In genomic region chr20:33299111-33299603, GRCh38 we compare ENCODE assay signal across 8 cellular contexts. TPM values are rescaled to one million over a fixed set of nuclear protein-coding genes. Genes with fewer than 3 reads are reported as not detected.
DNase-seq lines count a peak whose midpoint lies in the region; ATAC-seq and TF ChIP-seq lines count a peak whose summit lies in the region.

No MANE protein-coding gene starts in this region.

- H3K36me3 Mint-ChIP-seq in natural killer cell: no peaks in the 10 kb centered on the region
- no peaks in the 10 kb centered on the region for H3K36me3 Mint-ChIP-seq in stimulated activated memory B cell treated with anti-CD40 and anti-IgM and Interleukin-4, amounts not matched to agents 10 μg/mL and 1 μg/mL and 100 μg/mL, for 72 hours

- peak; percentile 97 for ATAC-seq in HCT116
- peak; percentile 69 for ATAC-seq in esophagus mucosa
- ATAC-seq in natural killer cell: peak; percentile 78 to 96 (median 85)
- ATAC-seq in stimulated activated memory B cell treated with anti-CD40 and anti-IgM and Interleukin-4, amounts not matched to agents 10 μg/mL and 1 μg/mL and 100 μg/mL, for 72 hours: peak; percentile 79
- no peak for ATAC-seq in HG02981 (IDR thresholded peaks at IDR 0.05; ENCODE audit: unreplicated experiment)

- no peaks in the 10 kb centered on the region for H3K9me2 ChIP-seq in HCT116 (ENCODE audit: insufficient read depth)

- H3K27ac Mint-ChIP-seq in natural killer cell: no peak overlapping the region
- no peak overlapping the region for H3K27ac Mint-ChIP-seq in stimulated activated memory B cell treated with anti-CD40 and anti-IgM and Interleukin-4, amounts not matched to agents 10 μg/mL and 1 μg/mL and 100 μg/mL, for 72 hours

- H3K36me3 ChIP-seq in HCT116 (ENCODE audit: control insufficient read depth in 1 of 2, insufficient read depth in 2 of 2, low read length in 2 of 2) (no peaks in the 10 kb centered on the region), NT2/D1 (ENCODE audit: insufficient read depth, insufficient read length, low read length) (no peaks in the 10 kb centered on the region)

- 0 out of 2 replicates have a peak, but pooled peaks cover 3% of the 10 kb centered on the region for H3K27me3 ChIP-seq in HCT116 (ENCODE audit: insufficient read depth, low read length)
- peaks cover 7% of the 10 kb centered on the region for H3K27me3 ChIP-seq in NT2/D1 (ENCODE audit: insufficient read depth, insufficient read length)

- H3K79me2 ChIP-seq in HCT116 (ENCODE audit: insufficient read depth, low read length): no peaks in the 10 kb centered on the region

- RAD21 ChIA-PET in HCT116 (lab: Charles Lee; ENCODE audit: low non-redundant PET in 1 of 2, low total read pairs in 2 of 2, uncharacterized antibody in 2 of 2, unreplicated experiment in 2 of 2): no interaction called here

- H3K9me3 ChIP-seq in HCT116 (ENCODE audit: control insufficient read depth in 1 of 2, insufficient read depth in 1 of 2, low read depth in 1 of 2, low read length in 2 of 2) (no peaks in the 10 kb centered on the region), NT2/D1 (ENCODE audit: insufficient read depth, low read length) (no peaks in the 10 kb centered on the region)

- H3K4me1 ChIP-seq in HCT116 (ENCODE audit: control insufficient read depth in 1 of 2, insufficient read depth in 2 of 2, low read length in 2 of 2) (peaks cover 0 to 2% of the 10 kb centered on the region in 2 experiments; a peak in 1 of 4 replicates), NT2/D1 (ENCODE audit: insufficient read depth, insufficient read length) (no peaks in the 10 kb centered on the region)

- no TSS peak for BruUV-seq in HCT116 (replicated peaks; lab: Mats Ljungman, UMichigan)

- DNase-seq in C1 segment of cervical spinal cord (lab: John Stamatoyannopoulos, UW): peak in 13 of 14 donors; percentile 4 to 77 (median 30)
- DNase-seq in HCT116 (ENCODE audit: low read depth, low spot score): peak; percentile 40
- peak; percentile 46 for DNase-seq in NT2/D1 (ENCODE audit: low read depth, low spot score)
- peak; percentile 76 for DNase-seq in activated CD8-positive, alpha-beta memory T cell treated with anti-CD3 and anti-CD28 coated beads, Interleukin-2, amount 50 U/mL, for 4 hours
- peak; percentile 72 for DNase-seq in natural killer cell

- TF ChIP-seq CTCF in HCT116 (IDR thresholded peaks at IDR 0.05 in 2 of 3, conservative IDR thresholded peaks at IDR 0.05 in 1 of 3; ENCODE audit: borderline replicate concordance in 1 of 3, insufficient read depth in 1 of 3, low read depth in 2 of 3, low read length in 2 of 3) (peak; percentile 79 to 94 (median 89)), natural killer cell (IDR thresholded peaks at IDR 0.05) (peak; percentile 96)

- H3K27ac ChIP-seq in HCT116 (ENCODE audit: low read depth, low read length): no peak overlapping the region

- no peak overlapping the region for H3K4me3 Mint-ChIP-seq in natural killer cell
- no peak overlapping the region for H3K4me3 Mint-ChIP-seq in stimulated activated memory B cell treated with anti-CD40 and anti-IgM and Interleukin-4, amounts not matched to agents 10 μg/mL and 1 μg/mL and 100 μg/mL, for 72 hours

- H3K4me2 ChIP-seq in HCT116 (ENCODE audit: low read length): peak overlapping the region; percentile 48

- POLR2A ChIA-PET in HCT116 (lab: Charles Lee): no interaction called here

- no peak overlapping the region for H2AFZ ChIP-seq in HCT116 (ENCODE audit: low read depth, low read length, poor library complexity, severe bottlenecking)

- no peak for TF ChIP-seq POLR2A in HCT116 (IDR thresholded peaks at IDR 0.05; ENCODE audit: borderline replicate concordance, extremely low read depth, insufficient read depth, insufficient read length)

- peaks cover 0 to 5% of the 10 kb centered on the region in 2 donors for H3K4me1 Mint-ChIP-seq in natural killer cell
- peaks cover 6% of the 10 kb centered on the region for H3K4me1 Mint-ChIP-seq in stimulated activated memory B cell treated with anti-CD40 and anti-IgM and Interleukin-4, amounts not matched to agents 10 μg/mL and 1 μg/mL and 100 μg/mL, for 72 hours

- H3K4me3 ChIP-seq in HCT116 (replicated peaks in 1 of 2; ENCODE audit: low read depth in 1 of 2, low read length in 2 of 2) (no peak overlapping the region), NT2/D1 (ENCODE audit: insufficient read length, low read depth) (no peak overlapping the region)

- peaks cover 14 to 16% of the 10 kb centered on the region in 2 donors for H3K27me3 Mint-ChIP-seq in natural killer cell (ENCODE audit: low read depth in 2 of 2)
- H3K27me3 Mint-ChIP-seq in stimulated activated memory B cell treated with anti-CD40 and anti-IgM and Interleukin-4, amounts not matched to agents 10 μg/mL and 1 μg/mL and 100 μg/mL, for 72 hours: peaks cover 18% of the 10 kb centered on the region

- H4K20me1 ChIP-seq in HCT116 (ENCODE audit: insufficient read depth): no peaks in the 10 kb centered on the region

- TF ChIP-seq RAD21 in HCT116 (IDR thresholded peaks at IDR 0.05; ENCODE audit: low read depth): peak; percentile 79

- H3K9ac ChIP-seq in HCT116 (ENCODE audit: low read length) (no peak overlapping the region), NT2/D1 (ENCODE audit: insufficient read length, low read depth) (no peak overlapping the region)

- CTCF ChIA-PET in HCT116 (lab: Charles Lee): no interaction called here

- no peaks in the 10 kb centered on the region for H3K9me3 Mint-ChIP-seq in natural killer cell
- H3K9me3 Mint-ChIP-seq in stimulated activated memory B cell treated with anti-CD40 and anti-IgM and Interleukin-4, amounts not matched to agents 10 μg/mL and 1 μg/mL and 100 μg/mL, for 72 hours: no peaks in the 10 kb centered on the region

- intact Hi-C loops in HCT116 (cut with micrococcal nuclease): loop anchor here (1.0 to 2.0 kb wide), 2 partner anchors 36 to 397 kb away; no protein-coding TSS in a partner anchor
- intact Hi-C loops in natural killer cell (cut with micrococcal nuclease): loop anchor here (1.0 to 5.0 kb wide), 2 partner anchors 397 to 507 kb away; no protein-coding TSS in a partner anchor

TF ChIP-seq in HCT116, 20 proteins besides CTCF, POLR2A, EP300 and RAD21:
- TF ChIP-seq ZFX (IDR thresholded peaks at IDR 0.05): 0 out of 2 replicates have a peak, but pooled peaks have one; percentile 11
- TF ChIP-seq CEBPB (IDR thresholded peaks at IDR 0.05; ENCODE audit: low read depth): no peak

RNA-seq across cellular contexts. Expression of gene BPIFB1, which starts 16.1 kb away (rescaled TPM):
- total RNA-seq in HCT116 (2021; ENCODE audit: unreplicated experiment) (0.17 TPM), esophagus mucosa (8.3 TPM), natural killer cell (not detected)
- polyA plus RNA-seq in HCT116 (2012): 0.02 and 0.05 TPM in 2 replicates
